12 cellular contexts compared by ENCODE assay signal in the genomic region with DNA sequence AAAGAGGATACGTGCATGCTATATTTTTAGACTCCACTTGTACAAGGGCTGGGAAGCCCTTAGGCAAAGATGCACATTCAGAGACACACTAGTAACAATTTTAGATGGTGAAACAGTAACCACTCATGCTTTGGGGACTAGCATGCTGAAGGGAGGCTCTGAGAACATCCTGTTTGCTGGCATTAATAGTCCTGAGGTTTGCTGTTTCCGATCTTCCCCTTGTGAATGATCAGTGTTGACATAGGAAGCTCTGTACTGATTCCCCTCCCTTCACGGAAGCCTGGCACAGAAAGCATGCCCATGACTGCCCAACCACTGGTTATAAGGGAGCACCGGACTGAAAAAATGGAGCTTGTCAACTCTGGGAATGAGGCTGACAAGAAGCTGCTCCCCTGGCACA.
A peak's percentile ranks its signal among the peaks of the same experiment; 100 is the strongest.
DNase-seq lines count a peak whose midpoint lies in the region; ATAC-seq lines count a peak whose summit lies in the region.
"Had no signal": no experiment of that assay in that cellular context is flagged by ENCODE, and none has a peak within 500 bp of the region (broad histone marks: within the 10 kb centered on the region; RNA-seq: fewer than 3 reads in every experiment).

No MANE protein-coding gene starts in this region.

- peaks cover 56% of the 10 kb centered on the region for H3K4me1 Mint-ChIP-seq in activated T-cell treated with anti-CD3 and anti-CD28 coated beads, Interleukin-2, amount 50 U/mL, for 24 hours (ENCODE audit: low read depth)

- peaks cover 3% of the 10 kb centered on the region for H3K36me3 Mint-ChIP-seq in activated T-cell treated with anti-CD3 and anti-CD28 coated beads, Interleukin-2, amount 50 U/mL, for 24 hours (ENCODE audit: low read depth)
- H3K36me3 Mint-ChIP-seq: neural progenitor cell had no signal

- H3K27me3 Mint-ChIP-seq in activated T-cell treated with anti-CD3 and anti-CD28 coated beads, Interleukin-2, amount 50 U/mL, for 24 hours: no peaks in the 10 kb centered on the region

- no peaks in the 10 kb centered on the region for H3K9me3 Mint-ChIP-seq in activated T-cell treated with anti-CD3 and anti-CD28 coated beads, Interleukin-2, amount 50 U/mL, for 24 hours
- H3K9me3 Mint-ChIP-seq: neural progenitor cell had no signal

- DNase-seq in activated T-cell treated with anti-CD3 and anti-CD28 coated beads, Interleukin-2, amount 50 U/mL, for 24 hours: no peak
- no peak for DNase-seq in activated T-cell treated with anti-CD3 and anti-CD28 coated beads, Interleukin-2, amount 50 U/mL, for 1 hour
- DNase-seq in SW480 (ENCODE audit: low spot score): peak; percentile 8
- DNase-seq in Right ventricle myocardium superior: no peak
- peak; percentile 58 for DNase-seq in stromal cell of bone marrow (ENCODE audit: low read depth)
- DNase-seq in NCI-H1417 treated with DMSO at 0.1 percent for 48 hours (lab: John Stamatoyannopoulos, UW): no peak
- DNase-seq in NCI-H524 (lab: John Stamatoyannopoulos, UW): no peak
- DNase-seq: activated CD4-positive, alpha-beta T cell treated with anti-CD3 and anti-CD28 coated beads for 4 hours; MG63; NCI-H446 had no signal

- ATAC-seq in Right ventricle myocardium superior (ENCODE audit: poor library complexity) (peak; percentile 61), HG02588 (IDR thresholded peaks at IDR 0.05; ENCODE audit: unreplicated experiment) (no peak)

- no peak overlapping the region for H3K4me3 Mint-ChIP-seq in activated T-cell treated with anti-CD3 and anti-CD28 coated beads, Interleukin-2, amount 50 U/mL, for 24 hours
- H3K4me3 Mint-ChIP-seq: neural progenitor cell had no signal

- H3K27ac Mint-ChIP-seq in activated T-cell treated with anti-CD3 and anti-CD28 coated beads, Interleukin-2, amount 50 U/mL, for 24 hours: peak overlapping the region; percentile 85
- H3K27ac Mint-ChIP-seq: neural progenitor cell had no signal

- intact Hi-C loops in Right ventricle myocardium superior (cut with DNase I): no loop called here

Comparison
In these comparisons a context has a peak if more than half of its experiments do, and no peak if none do; other contexts are left out.
1. DNase-seq: peak in SW480 (single experiment) and stromal cell of bone marrow (single experiment); none in activated T-cell treated with anti-CD3 and anti-CD28 coated beads, Interleukin-2, amount 50 U/mL, for 24 hours (single experiment), activated T-cell treated with anti-CD3 and anti-CD28 coated beads, Interleukin-2, amount 50 U/mL, for 1 hour (single experiment), Right ventricle myocardium superior (single experiment), NCI-H1417 treated with DMSO at 0.1 percent for 48 hours (single experiment) and NCI-H524 (0 of 2).